ENCODE assay signal across 23 cellular contexts in genomic region chr11:94243571-94244229, GRCh38.
"Had no signal": no experiment of that assay in that cellular context is flagged by ENCODE, and none has a peak within 500 bp of the region (broad histone marks: within the 10 kb centered on the region; RNA-seq: fewer than 3 reads in every experiment).

No MANE protein-coding gene starts in this region.

- H3K27me3 Mint-ChIP-seq: activated naive CD8-positive, alpha-beta T cell treated with anti-CD3 and anti-CD28 coated beads, Interleukin-2, amount 10 ng/mL, durations not matched to agents 7 days and 5 days; T-helper 17 cell had no signal

- H3K9me3 Mint-ChIP-seq: activated naive CD8-positive, alpha-beta T cell treated with anti-CD3 and anti-CD28 coated beads, Interleukin-2, amount 10 ng/mL, durations not matched to agents 7 days and 5 days had no signal

- H3K27ac ChIP-seq: brain microvascular endothelial cell had no signal

- H3K36me3 Mint-ChIP-seq: activated naive CD8-positive, alpha-beta T cell treated with anti-CD3 and anti-CD28 coated beads, Interleukin-2, amount 10 ng/mL, durations not matched to agents 7 days and 5 days had no signal

- DNase-seq: activated CD4-positive, alpha-beta T cell treated with anti-CD3 and anti-CD28 coated beads for 48 hours; activated CD4-positive, alpha-beta T cell treated with anti-CD3 and anti-CD28 coated beads, Interleukin-2, amount 50 U/mL, for 4 hours; activated CD4-positive, CD25-positive, alpha-beta regulatory T cell treated with anti-CD3 and anti-CD28 coated beads, Interleukin-2, amount 50 U/mL, for 72 hours; activated CD8-positive, alpha-beta memory T cell treated with anti-CD3 and anti-CD28 coated beads, Interleukin-2, amount 50 U/mL, for 48 hours; activated CD8-positive, alpha-beta T cell treated with anti-CD3 and anti-CD28 coated beads, Interleukin-2, amount 10 ng/mL, durations not matched to agents 7 days and 5 days; activated naive CD4-positive, alpha-beta T cell treated with anti-CD3 and anti-CD28 coated beads, Interleukin-2, amount 50 U/mL, for 16 hours; activated naive CD8-positive, alpha-beta T cell treated with anti-CD3 and anti-CD28 coated beads, Interleukin-2, amount 10 ng/mL, durations not matched to agents 7 days and 5 days; activated T-cell treated with anti-CD3 and anti-CD28 coated beads, Interleukin-2, amount 50 U/mL, for 1 hour; aorta; brain microvascular endothelial cell; cerebellar nuclear complex; NCI-H1048; NCI-H1417; NCI-H1930; NCI-H2171 treated with DMSO at 0.1 percent for 48 hours; NCI-H226; NCI-H526; NCI-H82; PC-3; SHP77; T-helper 17 cell; T-helper 9 cell had no signal

- H3K27ac Mint-ChIP-seq: activated CD8-positive, alpha-beta T cell treated with anti-CD3 and anti-CD28 coated beads, Interleukin-2, amount 10 ng/mL, durations not matched to agents 7 days and 5 days; activated naive CD8-positive, alpha-beta T cell treated with anti-CD3 and anti-CD28 coated beads, Interleukin-2, amount 10 ng/mL, durations not matched to agents 7 days and 5 days; T-helper 17 cell; WTC11 had no signal

- H3K27me3 ChIP-seq: brain microvascular endothelial cell had no signal

- ATAC-seq: activated CD8-positive, alpha-beta T cell treated with anti-CD3 and anti-CD28 coated beads, Interleukin-2, amount 10 ng/mL, durations not matched to agents 7 days and 5 days; PC-3; T-helper 17 cell; WTC11 had no signal

- H3K4me3 Mint-ChIP-seq: activated CD8-positive, alpha-beta T cell treated with anti-CD3 and anti-CD28 coated beads, Interleukin-2, amount 10 ng/mL, durations not matched to agents 7 days and 5 days; activated naive CD8-positive, alpha-beta T cell treated with anti-CD3 and anti-CD28 coated beads, Interleukin-2, amount 10 ng/mL, durations not matched to agents 7 days and 5 days; T-helper 17 cell; WTC11 had no signal

- H3K4me1 Mint-ChIP-seq: activated naive CD8-positive, alpha-beta T cell treated with anti-CD3 and anti-CD28 coated beads, Interleukin-2, amount 10 ng/mL, durations not matched to agents 7 days and 5 days; T-helper 17 cell; WTC11 had no signal

- H3K36me3 ChIP-seq: brain microvascular endothelial cell had no signal
